ENCODE assay signal across 14 cellular contexts in genomic region chr2:236678307-236678975, GRCh38.
DNase-seq lines count a peak whose midpoint lies in the region; ATAC-seq and TF ChIP-seq lines count a peak whose summit lies in the region.
"Had no signal": no experiment of that assay in that cellular context is flagged by ENCODE, and none has a peak within 500 bp of the region (broad histone marks: within the 10 kb centered on the region; RNA-seq: fewer than 3 reads in every experiment).

No MANE protein-coding gene starts in this region.

- H2AFZ ChIP-seq in IMR-90 (replicated peaks; ENCODE audit: low read length, poor library complexity) (no peak overlapping the region), mesenchymal stem cell (ENCODE audit: low read depth, low read length) (no peak overlapping the region)
- H2AFZ ChIP-seq: GM23248 had no signal

- H3K4me3 Mint-ChIP-seq in activated naive CD4-positive, alpha-beta T cell treated with anti-CD3 and anti-CD28 coated beads for 36 hours, result no peak overlapping the region
- H3K4me3 Mint-ChIP-seq: CD8-positive, alpha-beta memory T cell had no signal

- peaks cover 0 to 14% (median 7%) of the 10 kb centered on the region in 11 experiments; a peak in 9 of 22 replicates for H3K9me3 ChIP-seq in BLaER1 treated with 17β-estradiol and CSF1 and Interleukin-3, amounts not matched to agents 10 nM and 100 nM (replicated peaks in 1 of 11)
- H3K9me3 ChIP-seq in IMR-90 (ENCODE audit: control insufficient read depth, insufficient read depth, low read length) (peaks cover 2% of the 10 kb centered on the region; the same call in 1 of the 2 replicates), mesenchymal stem cell (ENCODE audit: control insufficient read depth, low read length) (peaks cover 9% of the 10 kb centered on the region)
- H3K9me3 ChIP-seq: BE2C, Caco-2 had no signal

- H3K9me1 ChIP-seq in IMR-90 (ENCODE audit: insufficient read depth, low read length), result no peaks in the 10 kb centered on the region

- DNase-seq in IMR-90, result no peak
- DNase-seq in mesenchymal stem cell, result no peak
- peak; percentile 63 for DNase-seq in posterior vena cava (ENCODE audit: low spot score)
- DNase-seq in DMS79 treated with DMSO at 0.1 percent for 48 hours (lab: John Stamatoyannopoulos, UW), result no peak
- DNase-seq in activated naive CD4-positive, alpha-beta T cell treated with anti-CD3 and anti-CD28 coated beads for 36 hours, result no peak
- DNase-seq: BE2C; Caco-2; CD8-positive, alpha-beta memory T cell; DMS53; GM23248; H7 had no signal

- no peaks in the 10 kb centered on the region for H3K36me3 ChIP-seq in BLaER1 treated with 17β-estradiol and CSF1 and Interleukin-3, amounts not matched to agents 10 nM and 100 nM
- H3K36me3 ChIP-seq in IMR-90 (ENCODE audit: control insufficient read depth, insufficient read depth, low read length) (no peaks in the 10 kb centered on the region), mesenchymal stem cell (ENCODE audit: control insufficient read depth in 1 of 2, insufficient read depth in 2 of 2, low read depth in 1 of 2, low read length in 2 of 2) (no peaks in the 10 kb centered on the region)
- H3K36me3 ChIP-seq: BE2C had no signal

- no peak for ATAC-seq in IMR-90 (ENCODE audit: low read depth)
- ATAC-seq in HG02884 (IDR thresholded peaks at IDR 0.05; ENCODE audit: unreplicated experiment), result no peak
- ATAC-seq: A549 had no signal

- H3K23ac ChIP-seq in IMR-90 (ENCODE audit: low read depth, low read length) (no peak overlapping the region), mesenchymal stem cell (ENCODE audit: low read length in 2 of 2) (no peak overlapping the region)

- peaks cover 17% of the 10 kb centered on the region for H3K27me3 Mint-ChIP-seq in activated naive CD4-positive, alpha-beta T cell treated with anti-CD3 and anti-CD28 coated beads for 36 hours (ENCODE audit: low read depth)

- H3K56ac ChIP-seq in IMR-90 (ENCODE audit: extremely low read depth, insufficient read depth, low read length), result no peak overlapping the region

- no peaks in the 10 kb centered on the region for H3K9me3 Mint-ChIP-seq in activated naive CD4-positive, alpha-beta T cell treated with anti-CD3 and anti-CD28 coated beads for 36 hours
- H3K9me3 Mint-ChIP-seq: CD8-positive, alpha-beta memory T cell had no signal

- TF ChIP-seq POLR2A in IMR-90 (IDR thresholded peaks at IDR 0.05; ENCODE audit: low read depth, low read length), result no peak

- H3K9ac ChIP-seq in BLaER1 treated with 17β-estradiol and CSF1 and Interleukin-3, amounts not matched to agents 10 nM and 100 nM, result 0 out of 22 replicates have a peak overlapping the region, but pooled peaks of 1 of the 11 experiments have one; percentile 13
- H3K9ac ChIP-seq in IMR-90 (ENCODE audit: low read depth, low read length) (no peak overlapping the region), mesenchymal stem cell (ENCODE audit: low read length) (no peak overlapping the region)
- H3K9ac ChIP-seq: GM23248 had no signal

- H3K4me1 ChIP-seq in BLaER1 treated with 17β-estradiol and CSF1 and Interleukin-3, amounts not matched to agents 10 nM and 100 nM, result peaks cover 20 to 46% (median 34%) of the 10 kb centered on the region in 10 experiments
- H3K4me1 ChIP-seq in IMR-90 (ENCODE audit: control insufficient read depth, insufficient read depth, low read length) (peaks cover 4% of the 10 kb centered on the region), mesenchymal stem cell (ENCODE audit: control insufficient read depth, insufficient read depth, low read depth, low read length) (peaks cover 10% of the 10 kb centered on the region)
- H3K4me1 ChIP-seq: BE2C, Caco-2 had no signal

- no peak overlapping the region; the same call in 1 of the 2 replicates for H3K18ac ChIP-seq in IMR-90 (ENCODE audit: low read depth, low read length)
- peak overlapping the region; percentile 13 to 45 for H3K18ac ChIP-seq in mesenchymal stem cell (ENCODE audit: low read depth in 1 of 2, low read length in 2 of 2)

- POLR2A ChIA-PET in IMR-90 (lab: Charles Lee; ENCODE audit: unreplicated experiment), result no interaction called here

- intact Hi-C loops in IMR-90 (cut with micrococcal nuclease), result no loop called here
- intact Hi-C loops in posterior vena cava (cut with DNase I), result no loop called here
- intact Hi-C loops in activated naive CD4-positive, alpha-beta T cell treated with anti-CD3 and anti-CD28 coated beads for 36 hours (cut with micrococcal nuclease), result no loop called here

- H2BK5ac ChIP-seq in IMR-90 (ENCODE audit: low read depth, low read length, poor library complexity, severe bottlenecking) (no peak overlapping the region), mesenchymal stem cell (ENCODE audit: low read depth, low read length, poor library complexity, severe bottlenecking) (no peak overlapping the region)

- no peak overlapping the region for H4K8ac ChIP-seq in IMR-90 (ENCODE audit: low read depth in 2 of 2, low read length in 2 of 2)
- no peak overlapping the region for H4K8ac ChIP-seq in mesenchymal stem cell (ENCODE audit: low read length)

- H3K4ac ChIP-seq in IMR-90 (ENCODE audit: low read depth, low read length) (no peak overlapping the region), mesenchymal stem cell (ENCODE audit: low read depth in 1 of 2, low read length in 2 of 2) (peak overlapping the region; percentile 30 to 68)

- no peak for TF ChIP-seq CTCF in IMR-90 (conservative IDR thresholded peaks at IDR 0.05; ENCODE audit: low read depth, low read length)

- no peak overlapping the region for H3K27ac Mint-ChIP-seq in activated naive CD4-positive, alpha-beta T cell treated with anti-CD3 and anti-CD28 coated beads for 36 hours
- H3K27ac Mint-ChIP-seq: CD8-positive, alpha-beta memory T cell had no signal

- no peaks in the 10 kb centered on the region for H3K27me3 ChIP-seq in BLaER1 treated with 17β-estradiol and CSF1 and Interleukin-3, amounts not matched to agents 10 nM and 100 nM
- peaks cover 17% of the 10 kb centered on the region for H3K27me3 ChIP-seq in IMR-90 (ENCODE audit: control insufficient read depth, insufficient read depth, low read length)
- H3K27me3 ChIP-seq in mesenchymal stem cell (ENCODE audit: control insufficient read depth in 1 of 2, insufficient read depth in 1 of 2, low read length in 2 of 2), result peaks cover 5 to 8% of the 10 kb centered on the region in 2 experiments

- peak overlapping the region; percentile 38 to 99 for H2BK12ac ChIP-seq in mesenchymal stem cell (ENCODE audit: low read length in 2 of 2)

- no TSS peak for BruUV-seq in IMR-90 (replicated peaks; lab: Mats Ljungman, UMichigan)

- dilution Hi-C loops in IMR-90 (cut with HindIII; ENCODE audit: low sequenced_read_pairs, unreplicated experiment), result no loop called here

- H2AK5ac ChIP-seq in IMR-90 (ENCODE audit: low read depth, low read length), result no peak overlapping the region; the same call in 1 of the 2 replicates
- peak overlapping the region; percentile 86 for H2AK5ac ChIP-seq in mesenchymal stem cell (ENCODE audit: low read length, severe bottlenecking)

- WGBS in IMR-90 (ENCODE audit: extremely low coverage in 2 of 2, insufficient read length in 1 of 2), 2 experiments, result 59% methylated on average over 8 of the region's 15 CpGs; no CpG with 5 or more reads in 1 of the 2 experiments
- WGBS in mesenchymal stem cell, result 90% methylated on average over 15 of the region's 15 CpGs

- no peak overlapping the region for H2AK9ac ChIP-seq in IMR-90 (replicated peaks; ENCODE audit: low read depth, low read length, poor library complexity)

- H3K14ac ChIP-seq in IMR-90 (replicated peaks; ENCODE audit: low read depth, low read length) (no peak overlapping the region), mesenchymal stem cell (ENCODE audit: low read length in 2 of 2) (no peak overlapping the region)

- in situ Hi-C loops in IMR-90 (cut with MboI; ENCODE audit: low sequenced_read_pairs), result no loop called here

- H2BK120ac ChIP-seq in IMR-90 (ENCODE audit: low read depth, low read length) (peak overlapping the region; percentile 25; the same call in 1 of the 2 replicates), mesenchymal stem cell (ENCODE audit: low read depth, low read length) (no peak overlapping the region)

- H3K4me3 ChIP-seq in BLaER1 treated with 17β-estradiol and CSF1 and Interleukin-3, amounts not matched to agents 10 nM and 100 nM, result no peak overlapping the region
- H3K4me3 ChIP-seq in IMR-90 (ENCODE audit: insufficient read depth, low read depth, low read length) (no peak overlapping the region), mesenchymal stem cell (ENCODE audit: insufficient read depth in 1 of 2, low read depth in 1 of 2, low read length in 2 of 2) (no peak overlapping the region)
- H3K4me3 ChIP-seq: A549, GM23248 had no signal

- no peak overlapping the region; the same call in 1 of the 2 replicates for H4K5ac ChIP-seq in IMR-90 (ENCODE audit: low read depth, low read length)

- no peak overlapping the region for H2BK15ac ChIP-seq in IMR-90 (ENCODE audit: low read depth, low read length)
- no peak overlapping the region for H2BK15ac ChIP-seq in mesenchymal stem cell (ENCODE audit: low read depth, poor library complexity, severe bottlenecking)

- H3K79me1 ChIP-seq in IMR-90 (ENCODE audit: low read depth in 1 of 2, low read length in 2 of 2), result no peaks in the 10 kb centered on the region
- no peaks in the 10 kb centered on the region for H3K79me1 ChIP-seq in mesenchymal stem cell (replicated peaks; ENCODE audit: low read length, poor library complexity, severe bottlenecking)

- no peak overlapping the region for H2BK20ac ChIP-seq in IMR-90 (ENCODE audit: low read depth, low read length)

- no peaks in the 10 kb centered on the region for H4K20me1 ChIP-seq in BLaER1 treated with 17β-estradiol and CSF1 and Interleukin-3, amounts not matched to agents 10 nM and 100 nM
- H4K20me1 ChIP-seq in IMR-90 (ENCODE audit: insufficient read depth, low read length), result no peaks in the 10 kb centered on the region

- CTCF ChIA-PET in IMR-90 (lab: Yijun Ruan, JAX), result no interaction called here
- CTCF ChIA-PET in activated naive CD4-positive, alpha-beta T cell treated with anti-CD3 and anti-CD28 coated beads for 36 hours (lab: Charles Lee), result no interaction called here

- H3K4me2 ChIP-seq in BLaER1 treated with 17β-estradiol and CSF1 and Interleukin-3, amounts not matched to agents 10 nM and 100 nM, result peak overlapping the region; percentile 10 to 84 (median 73); a peak in 21 of 22 replicates
- H3K4me2 ChIP-seq in IMR-90 (ENCODE audit: low read depth, low read length) (no peak overlapping the region), mesenchymal stem cell (ENCODE audit: low read length, poor library complexity, severe bottlenecking) (no peak overlapping the region)
- H3K4me2 ChIP-seq: A549 had no signal

- H4K91ac ChIP-seq in IMR-90 (ENCODE audit: insufficient read depth, low read depth, low read length) (no peak overlapping the region), mesenchymal stem cell (ENCODE audit: low read length) (no peak overlapping the region)

- no peak for TF ChIP-seq RAD21 in IMR-90 (IDR thresholded peaks at IDR 0.05; ENCODE audit: low read length)

- H3K27ac ChIP-seq in BLaER1 treated with 17β-estradiol and CSF1 and Interleukin-3, amounts not matched to agents 10 nM and 100 nM, result no peak overlapping the region; a peak in 1 of 22 replicates
- no peak overlapping the region for H3K27ac ChIP-seq in IMR-90 (ENCODE audit: insufficient read depth, low read length)
- no peak overlapping the region for H3K27ac ChIP-seq in mesenchymal stem cell (ENCODE audit: low read length, poor library complexity, severe bottlenecking)
- H3K27ac ChIP-seq: A549, GM23248 had no signal

- peaks cover 1% of the 10 kb centered on the region for H3K4me1 Mint-ChIP-seq in activated naive CD4-positive, alpha-beta T cell treated with anti-CD3 and anti-CD28 coated beads for 36 hours (ENCODE audit: low read depth)
- H3K4me1 Mint-ChIP-seq: CD8-positive, alpha-beta memory T cell had no signal

- no peaks in the 10 kb centered on the region for H3K36me3 Mint-ChIP-seq in activated naive CD4-positive, alpha-beta T cell treated with anti-CD3 and anti-CD28 coated beads for 36 hours (ENCODE audit: low read depth)
- H3K36me3 Mint-ChIP-seq: CD8-positive, alpha-beta memory T cell had no signal

Comparison
In these comparisons a context has a peak if more than half of its experiments do, and no peak if none do; other contexts are left out.
1. H3K4me2 ChIP-seq: peak in BLaER1 treated with 17β-estradiol and CSF1 and Interleukin-3, amounts not matched to agents 10 nM and 100 nM (11 of 11); none in IMR-90 (single experiment) and mesenchymal stem cell (single experiment).